ENCODE assay signal across 14 cellular contexts in the genomic region with DNA sequence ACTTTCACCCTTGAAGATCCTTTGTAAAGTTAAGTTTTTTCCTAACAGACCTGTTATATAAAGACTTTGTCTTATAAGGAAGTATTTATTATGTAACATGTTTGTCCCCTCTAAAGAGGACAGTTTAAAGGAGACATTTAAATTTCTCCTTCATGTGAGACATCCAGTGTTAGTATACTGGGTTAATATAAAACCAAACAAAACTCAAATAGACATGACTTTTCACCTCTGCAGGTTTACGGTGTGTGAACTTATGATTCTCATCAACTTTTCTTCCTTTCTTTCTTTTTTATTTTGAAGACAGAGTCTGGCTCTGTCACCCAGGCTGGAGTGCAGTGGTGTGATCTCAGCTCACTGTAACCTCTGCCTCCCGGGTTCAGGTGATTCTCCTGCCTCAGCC. TPM values are rescaled to one million over a fixed set of nuclear protein-coding genes. Genes with fewer than 3 reads are reported as not detected.
A peak's percentile ranks its signal among the peaks of the same experiment; 100 is the strongest.
DNase-seq lines count a peak whose midpoint lies in the region; ATAC-seq and TF ChIP-seq lines count a peak whose summit lies in the region.
"Had no signal": no experiment of that assay in that cellular context is flagged by ENCODE, and none has a peak within 500 bp of the region (broad histone marks: within the 10 kb centered on the region; RNA-seq: fewer than 3 reads in every experiment).

No MANE protein-coding gene starts in this region.

- H3K9ac ChIP-seq in DND-41 (ENCODE audit: low read depth, low read length), result no peak overlapping the region
- H3K9ac ChIP-seq: BLaER1 treated with 17β-estradiol and CSF1 and Interleukin-3, amounts not matched to agents 10 nM and 100 nM had no signal

- ATAC-seq in DND-41 (ENCODE audit: insufficient read depth, low read depth) (0 out of 3 replicates have a peak, but pooled peaks have one; percentile 5), left colon (peak; percentile 44), right lobe of liver (peak; percentile 66 to 71 (median 69)), HG03439 (IDR thresholded peaks at IDR 0.05; ENCODE audit: unreplicated experiment) (no peak), HG03280 (IDR thresholded peaks at IDR 0.05; ENCODE audit: unreplicated experiment) (no peak)

- no peak for TF ChIP-seq POLR2A in right lobe of liver (IDR thresholded peaks at IDR 0.05)

- DNase-seq in DND-41 (no peak), epidermal melanocyte (ENCODE audit: insufficient read length, low spot score) (peak; percentile 9), left colon (no peak), right lobe of liver (no peak), SW480 (ENCODE audit: low spot score) (no peak)
- no peak for DNase-seq in CD8-positive, alpha-beta memory T cell

- peaks cover 6 to 9% (median 9%) of the 10 kb centered on the region in 3 donors for H3K4me1 Mint-ChIP-seq in CD8-positive, alpha-beta memory T cell
- H3K4me1 Mint-ChIP-seq: B cell had no signal

- peaks cover 0 to 1% (median 0%) of the 10 kb centered on the region in 5 donors for H3K9me3 Mint-ChIP-seq in CD8-positive, alpha-beta memory T cell
- H3K9me3 Mint-ChIP-seq: CD8-positive, alpha-beta T cell had no signal

- no peak overlapping the region for H3K4me3 Mint-ChIP-seq in CD8-positive, alpha-beta memory T cell
- H3K4me3 Mint-ChIP-seq: B cell; CD8-positive, alpha-beta T cell; H9 had no signal

- peaks cover 0 to 1% (median 0%) of the 10 kb centered on the region in 3 donors for H3K36me3 Mint-ChIP-seq in CD8-positive, alpha-beta memory T cell
- H3K36me3 Mint-ChIP-seq: CD8-positive, alpha-beta T cell had no signal

- H3K4me2 ChIP-seq in DND-41 (ENCODE audit: insufficient read depth, low read length), result no peak overlapping the region

- POLR2A ChIA-PET in CD8-positive, alpha-beta memory T cell (lab: Charles Lee), result no interaction called here

- H2AFZ ChIP-seq in DND-41 (ENCODE audit: low read depth, low read length), result no peak overlapping the region

- H3K9me3 ChIP-seq in DND-41 (ENCODE audit: insufficient read depth, low read length, severe bottlenecking) (peaks cover 4% of the 10 kb centered on the region), right lobe of liver (no peaks in the 10 kb centered on the region)
- H3K9me3 ChIP-seq in CD8-positive, alpha-beta memory T cell (ENCODE audit: low read length), result no peaks in the 10 kb centered on the region

- no peak overlapping the region for H3K4me3 ChIP-seq in DND-41 (ENCODE audit: low read depth in 1 of 2, low read length in 2 of 2)
- peak overlapping the region in 2 of 3 donors; percentile 16 to 23 for H3K4me3 ChIP-seq in right lobe of liver
- no peak overlapping the region for H3K4me3 ChIP-seq in CD8-positive, alpha-beta memory T cell (ENCODE audit: low read length)
- H3K4me3 ChIP-seq: BLaER1 treated with 17β-estradiol and CSF1 and Interleukin-3, amounts not matched to agents 10 nM and 100 nM; K562 had no signal

- CTCF ChIA-PET in CD8-positive, alpha-beta memory T cell (lab: Charles Lee), result interaction anchor here (0.7 to 5.0 kb wide), 41 partner anchors 8 to 206 kb away, joined by 3 to 60 read pairs (median 4); no protein-coding TSS in a partner anchor

- H3K36me3 ChIP-seq in DND-41 (ENCODE audit: insufficient read depth, low read length), result no peaks in the 10 kb centered on the region
- no peaks in the 10 kb centered on the region for H3K36me3 ChIP-seq in right lobe of liver
- H3K36me3 ChIP-seq in CD8-positive, alpha-beta memory T cell (ENCODE audit: insufficient read depth, low read length), result no peaks in the 10 kb centered on the region
- H3K36me3 ChIP-seq: BLaER1 treated with 17β-estradiol and CSF1 and Interleukin-3, amounts not matched to agents 10 nM and 100 nM had no signal

- no peak overlapping the region for H3K27ac Mint-ChIP-seq in CD8-positive, alpha-beta memory T cell
- H3K27ac Mint-ChIP-seq: B cell; CD8-positive, alpha-beta T cell; H9 had no signal

- H3K79me2 ChIP-seq in DND-41 (ENCODE audit: insufficient read depth, low read length), result no peaks in the 10 kb centered on the region

- H3K27me3 ChIP-seq in DND-41 (ENCODE audit: insufficient read depth, low read length, poor library complexity), result no peaks in the 10 kb centered on the region
- H3K27me3 ChIP-seq in right lobe of liver, result no peaks in the 10 kb centered on the region
- H3K27me3 ChIP-seq in CD8-positive, alpha-beta memory T cell (ENCODE audit: insufficient read depth, low read length, poor library complexity, severe bottlenecking), result no peaks in the 10 kb centered on the region
- H3K27me3 ChIP-seq: BLaER1 treated with 17β-estradiol and CSF1 and Interleukin-3, amounts not matched to agents 10 nM and 100 nM had no signal

- TF ChIP-seq CTCF in DND-41 (IDR thresholded peaks at IDR 0.05; ENCODE audit: borderline replicate concordance, extremely low read depth, low read length, poor library complexity, severe bottlenecking) (no peak), right lobe of liver (IDR thresholded peaks at IDR 0.05) (no peak)

- H3K4me1 ChIP-seq in DND-41 (ENCODE audit: insufficient read depth, low read length) (0 out of 2 replicates have a peak, but pooled peaks cover 3% of the 10 kb centered on the region), right lobe of liver (peaks cover 0 to 12% (median 5%) of the 10 kb centered on the region in 4 donors)
- no peaks in the 10 kb centered on the region for H3K4me1 ChIP-seq in CD8-positive, alpha-beta memory T cell (ENCODE audit: insufficient read depth, low read length)

- peaks cover 9% of the 10 kb centered on the region in 2 donors for H3K27me3 Mint-ChIP-seq in CD8-positive, alpha-beta memory T cell

- WGBS in right lobe of liver (ENCODE audit: insufficient coverage, low coverage, low lambda C conversion rate, missing lambda C conversion rate), result 13% methylated on average over 2 of the region's 2 CpGs

- intact Hi-C loops in left colon (cut with DNase I, micrococcal nuclease), result loop anchor here in 1 of 2 donors (2.0 kb wide), 1 partner anchor 125 kb away; no protein-coding TSS in a partner anchor
- intact Hi-C loops in right lobe of liver (cut with DNase I), result loop anchor here in 1 of 2 donors (5.0 kb wide), 1 partner anchor 123 kb away; no protein-coding TSS in a partner anchor

- H4K20me1 ChIP-seq in DND-41 (ENCODE audit: insufficient read depth, low read length), result no peaks in the 10 kb centered on the region
- H4K20me1 ChIP-seq: BLaER1 treated with 17β-estradiol and CSF1 and Interleukin-3, amounts not matched to agents 10 nM and 100 nM had no signal

- H3K27ac ChIP-seq in DND-41 (ENCODE audit: low read length) (no peak overlapping the region), right lobe of liver (peak overlapping the region in 2 of 3 donors; percentile 49 to 50)
- H3K27ac ChIP-seq in CD8-positive, alpha-beta memory T cell (ENCODE audit: low read depth, low read length), result no peak overlapping the region
- H3K27ac ChIP-seq: BLaER1 treated with 17β-estradiol and CSF1 and Interleukin-3, amounts not matched to agents 10 nM and 100 nM; HL-60 had no signal

RNA-seq across cellular contexts. Expression of a gene that starts 17.4 kb away (rescaled TPM):
- total RNA-seq in left colon, result 100 to 1,000 TPM; 124 to 152 TPM
- total RNA-seq in right lobe of liver, result 100 to 1,000 TPM; 102 to 298 (median 180) TPM
- total RNA-seq in CD8-positive, alpha-beta memory T cell, result 10 to 100 TPM; 36.3 to 39.3 TPM
- 62.1 TPM for polyA plus RNA-seq in CD8-positive, alpha-beta memory T cell

RNA-seq across cellular contexts. Expression of a gene that starts 57.8 kb away (rescaled TPM):
- total RNA-seq in left colon (10 to 100 TPM; 57.7 to 64.7 TPM), right lobe of liver (10 to 100 TPM in 5 of 6 experiments, 1 to 10 TPM in 1; 6.7 to 14.0 (median 12.8) TPM)
- total RNA-seq in CD8-positive, alpha-beta memory T cell, result 10 to 100 TPM; 54.0 to 60.9 TPM
- 43.3 TPM for polyA plus RNA-seq in CD8-positive, alpha-beta memory T cell

Comparison
In these comparisons a context has a peak if more than half of its experiments do, and no peak if none do; other contexts are left out.
1. ATAC-seq: peak in DND-41 (single experiment), left colon (single experiment) and right lobe of liver (4 of 4); none in HG03439 (single experiment) and HG03280 (single experiment).
2. H3K27ac ChIP-seq: peak in right lobe of liver (2 of 3); none in DND-41 (single experiment) and CD8-positive, alpha-beta memory T cell (single experiment).
3. H3K4me3 ChIP-seq: peak in right lobe of liver (2 of 3); none in DND-41 (0 of 2) and CD8-positive, alpha-beta memory T cell (single experiment).